ENCODE assay signal across 12 cellular contexts in the genomic region with DNA sequence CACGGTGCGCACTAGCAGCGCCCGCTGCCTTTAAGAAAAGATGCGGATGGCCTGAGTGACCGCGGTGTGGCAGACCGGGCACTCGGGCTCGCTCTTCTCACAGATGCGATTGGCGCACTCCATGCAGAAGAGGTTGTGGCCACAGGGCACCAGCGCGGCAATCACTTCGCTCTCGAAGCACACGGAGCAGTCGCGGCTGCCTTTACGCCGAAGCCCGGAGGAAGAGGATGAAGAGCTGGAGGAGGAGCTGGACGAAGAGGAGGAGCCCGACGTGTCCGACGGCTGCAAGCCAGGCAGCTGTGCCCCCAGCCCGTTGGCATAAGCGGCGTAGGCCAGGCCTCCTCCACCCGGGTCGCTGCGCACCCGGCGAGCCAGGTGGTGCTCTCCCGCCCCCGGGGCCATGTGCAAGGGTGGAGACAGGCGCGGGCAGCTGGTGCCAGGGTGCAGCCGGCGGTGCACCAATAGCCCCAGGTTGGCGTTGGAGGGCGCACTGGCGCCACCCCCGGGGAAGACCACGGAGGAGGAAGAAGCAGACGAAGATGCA. TPM values are rescaled to one million over a fixed set of nuclear protein-coding genes. Genes with fewer than 3 reads are reported as not detected.
DNase-seq lines count a peak whose midpoint lies in the region; ATAC-seq, FAIRE-seq and TF ChIP-seq lines count a peak whose summit lies in the region.
"Had no signal": no experiment of that assay in that cellular context is flagged by ENCODE, and none has a peak within 500 bp of the region (broad histone marks: within the 10 kb centered on the region; RNA-seq: fewer than 3 reads in every experiment).

No MANE protein-coding gene starts in this region.

- POLR2A ChIA-PET in AG04450 (lab: Yijun Ruan, JAX): interaction anchor here (0.6 kb wide), 1 partner anchor 73 kb away, joined by 3 read pairs; no protein-coding TSS in a partner anchor
- POLR2A ChIA-PET in K562 (lab: Yijun Ruan, JAX): no interaction called here
- POLR2A ChIA-PET in OCI-LY7 (lab: Charles Lee): no interaction called here

- H3K4me3 ChIP-seq in AG04450 (ENCODE audit: low read depth, low read length): peak overlapping the region; percentile 89
- H3K4me3 ChIP-seq in K562: no peak overlapping the region
- peak overlapping the region; percentile 67 to 80 for H3K4me3 ChIP-seq in muscle layer of colon (ENCODE audit: low read depth in 1 of 2, low read length in 2 of 2)
- no peak overlapping the region for H3K4me3 ChIP-seq in OCI-LY7 (ENCODE audit: low read depth, low read length, poor library complexity, severe bottlenecking)

- H3K79me2 ChIP-seq in K562 (ENCODE audit: control insufficient read depth, insufficient read depth, low read length): peaks cover 33% of the 10 kb centered on the region
- no peaks in the 10 kb centered on the region for H3K79me2 ChIP-seq in OCI-LY7 (ENCODE audit: insufficient read depth, low read depth, low read length)

- no peak overlapping the region for H3K4me2 ChIP-seq in K562 (ENCODE audit: insufficient read depth, low read length)
- H3K4me2 ChIP-seq in OCI-LY7 (ENCODE audit: low read length): no peak overlapping the region

- intact Hi-C loops in K562 (cut with micrococcal nuclease) (no loop called here), OCI-LY7 (cut with micrococcal nuclease; ENCODE audit: unreplicated experiment) (loop anchor here (10.0 kb wide), 3 partner anchors 218 to 1038 kb away; a partner anchor contains a TSS)

- WGBS in K562 (ENCODE audit: insufficient coverage, low coverage, missing lambda C conversion rate): 93% methylated on average over 20 of the region's 47 CpGs

- FAIRE-seq in K562 (lab: Jason Lieb, UNC): no peak

- in situ Hi-C loops in K562 (cut with MboI): no loop called here

- H3K36me3 ChIP-seq in K562 (ENCODE audit: control insufficient read depth, insufficient read depth, low read length) (peaks cover 19% of the 10 kb centered on the region; the same call in 2 of the 3 replicates), muscle layer of colon (ENCODE audit: insufficient read depth, low read length) (no peaks in the 10 kb centered on the region), OCI-LY7 (ENCODE audit: insufficient read depth, low read length) (no peaks in the 10 kb centered on the region)

- CTCF ChIA-PET in AG04450 (lab: Charles Lee): interaction anchor here (0.6 to 3.2 kb wide), 6 partner anchors 65 to 777 kb away, joined by 3 to 13 read pairs (median 4); no protein-coding TSS in a partner anchor
- CTCF ChIA-PET in K562 (lab: Yijun Ruan, JAX; ENCODE audit: low intra/inter-chr PET ratio): no interaction called here
- CTCF ChIA-PET in OCI-LY7 (lab: Charles Lee; ENCODE audit: unreplicated experiment): no interaction called here

- H3K9me3 ChIP-seq in AG04450 (ENCODE audit: control insufficient read depth, insufficient read depth, low read length) (peaks cover 2% of the 10 kb centered on the region; the same call in 1 of the 2 replicates), K562 (replicated peaks; ENCODE audit: control insufficient read depth, insufficient read depth, low read depth, low read length) (0 out of 2 replicates have a peak, but pooled peaks cover 5% of the 10 kb centered on the region), muscle layer of colon (ENCODE audit: low read length) (no peaks in the 10 kb centered on the region), OCI-LY7 (ENCODE audit: low read length) (no peaks in the 10 kb centered on the region)
- H3K9me3 ChIP-seq: left lung had no signal

- TF ChIP-seq CTCF in AG04450 (IDR thresholded peaks at IDR 0.05; ENCODE audit: low read depth, low read length) (0 out of 2 replicates have a peak, but pooled peaks have one; percentile 6), K562 (IDR thresholded peaks at IDR 0.05 in 2 of 3, conservative IDR thresholded peaks at IDR 0.05 in 1 of 3; ENCODE audit: insufficient read depth in 2 of 3, low read depth in 1 of 3, low read length in 3 of 3) (no peak), OCI-LY7 (conservative IDR thresholded peaks at IDR 0.05; ENCODE audit: low read length) (no peak)

- DNase-seq in AG04450 (ENCODE audit: low read depth, low spot score): no peak
- DNase-seq in EH (ENCODE audit: low read depth): peak; percentile 21
- no peak for DNase-seq in K562 (ENCODE audit: extremely low read depth in 1 of 4, low spot score in 3 of 4)
- no peak for DNase-seq in OCI-LY7 (ENCODE audit: low spot score)
- DNase-seq in SW480 (ENCODE audit: low spot score): no peak
- DNase-seq in AG20443 (ENCODE audit: low spot score): no peak
- DNase-seq in HuH-7.5 (ENCODE audit: low spot score): no peak
- DNase-seq: NCI-H748 treated with DMSO at 0.1 percent for 48 hours; stimulated activated CD4-positive, alpha-beta T cell treated with anti-CD3 and anti-CD28 coated beads, Interleukin-2, amount 100 ng/mL, for 48 hours; WERI-Rb-1 had no signal

- H3K27me3 ChIP-seq in AG04450 (ENCODE audit: control insufficient read depth, insufficient read depth, low read length) (no peaks in the 10 kb centered on the region), K562 (ENCODE audit: control insufficient read depth in 2 of 2, insufficient read depth in 2 of 2, low read length in 2 of 2) (no peaks in the 10 kb centered on the region), muscle layer of colon (ENCODE audit: control insufficient read depth in 1 of 2, insufficient read depth in 2 of 2, low read length in 2 of 2) (no peaks in the 10 kb centered on the region)

- H3K9ac ChIP-seq in K562 (ENCODE audit: insufficient read depth in 1 of 2, low read depth in 2 of 2, low read length in 2 of 2) (no peak overlapping the region), muscle layer of colon (ENCODE audit: low read length) (no peak overlapping the region)

- ATAC-seq in K562: no peak
- ATAC-seq: left lung had no signal

- BruUV-seq in K562 (replicated peaks; lab: Mats Ljungman, UMichigan) (no TSS peak), OCI-LY7 (replicated peaks; lab: Mats Ljungman, UMichigan) (no TSS peak)

- H4K20me1 ChIP-seq in K562 (replicated peaks; ENCODE audit: control insufficient read depth, insufficient read depth, low read length) (no peaks in the 10 kb centered on the region), OCI-LY7 (ENCODE audit: insufficient read depth, low read length) (no peaks in the 10 kb centered on the region)

- TF ChIP-seq EP300 in K562 (IDR thresholded peaks at IDR 0.05; ENCODE audit: low read length): no peak

- TF ChIP-seq POLR2A in K562 (conservative IDR thresholded peaks at IDR 0.05): no peak

- TF ChIP-seq RAD21 in K562 (CRISPR knock-in tag; conservative IDR thresholded peaks at IDR 0.05 in 1 of 2, IDR thresholded peaks at IDR 0.05 in 1 of 2): no peak

- peaks cover 16 to 49% of the 10 kb centered on the region in 2 experiments for H3K4me1 ChIP-seq in K562 (replicated peaks in 1 of 2; ENCODE audit: control insufficient read depth in 2 of 2, insufficient read depth in 2 of 2, low read length in 2 of 2)
- H3K4me1 ChIP-seq in muscle layer of colon (ENCODE audit: insufficient read depth, low read length): peaks cover 19% of the 10 kb centered on the region
- peaks cover 8% of the 10 kb centered on the region for H3K4me1 ChIP-seq in OCI-LY7 (ENCODE audit: insufficient read depth, low read length, poor library complexity, severe bottlenecking)

- H3K9me1 ChIP-seq in K562 (ENCODE audit: control insufficient read depth, insufficient read depth, low read length): no peaks in the 10 kb centered on the region

- no peaks in the 10 kb centered on the region for H3K9me2 ChIP-seq in OCI-LY7 (ENCODE audit: insufficient read depth, low read length)

- no peak overlapping the region for H2AFZ ChIP-seq in K562 (ENCODE audit: low read depth, low read length)
- no peak overlapping the region for H2AFZ ChIP-seq in OCI-LY7 (ENCODE audit: low read length)

- no peak overlapping the region for H3K27ac ChIP-seq in AG04450 (ENCODE audit: low read depth, low read length)
- no peak overlapping the region for H3K27ac ChIP-seq in K562 (ENCODE audit: extremely low read depth, low read depth, low read length)
- peak overlapping the region; percentile 94 for H3K27ac ChIP-seq in muscle layer of colon (ENCODE audit: low read depth, low read length)
- no peak overlapping the region for H3K27ac ChIP-seq in OCI-LY7 (ENCODE audit: low read depth, low read length, poor library complexity, severe bottlenecking)
- H3K27ac ChIP-seq: left lung had no signal

TF ChIP-seq in K562, 482 proteins besides CTCF, POLR2A, EP300 and RAD21 (continues in another document):
- no peak for TF ChIP-seq ZNF41 (CRISPR knock-in tag; conservative IDR thresholded peaks at IDR 0.05)
- peak; percentile 54; the same call in 1 of the 2 replicates for TF ChIP-seq RBFOX2 (IDR thresholded peaks at IDR 0.05; ENCODE audit: low read depth, low read length)
- TF ChIP-seq ARHGAP35 (IDR thresholded peaks at IDR 0.05; ENCODE audit: partially characterized antibody): no peak
- peak; percentile 65; the same call in 1 of the 2 replicates for TF ChIP-seq HNRNPL (IDR thresholded peaks at IDR 0.05; ENCODE audit: low read depth, low read length)
- TF ChIP-seq POLR2G (IDR thresholded peaks at IDR 0.05; ENCODE audit: low read depth, low read length): peak; percentile 56
- no peak for TF ChIP-seq SMC3 (conservative IDR thresholded peaks at IDR 0.05; ENCODE audit: insufficient read depth, low read depth, low read length)
- no peak for TF ChIP-seq TSC22D4 (tag; IDR thresholded peaks at IDR 0.05)

RNA-seq across cellular contexts. Expression of a gene that starts 2.6 kb away (rescaled TPM):
- polyA plus RNA-seq in AG04450 (2011; rRNA removed): 6.3 TPM in 2 replicates
- 6.6 and 9.2 TPM in 2 replicates for polyA minus RNA-seq in AG04450 (2011; rRNA and poly(A)+ RNA removed)
- total RNA-seq in K562 (2011; cell fraction: chromatin; rRNA removed; ENCODE audit: low replicate concordance): 8.7 and 10.8 TPM in 2 replicates
- 11.3 and 13.3 TPM in 2 replicates for total RNA-seq in K562 (2011; cell fraction: nucleolus; rRNA removed)
- 8.7 TPM in 2 replicates for total RNA-seq in K562 (2011; cell fraction: nucleoplasm; rRNA removed)
- total RNA-seq in K562 (2014; rRNA removed): 7.4 and 7.7 TPM in 2 replicates
- 2.9 and 3.1 TPM in 2 replicates for total RNA-seq in K562 (2014; rRNA removed; fragmentation: Illumina TruSeq; extraction: Trizol)
- 3.6 and 4.2 TPM in 2 replicates for total RNA-seq in K562 (2015; rRNA removed; fragmentation: Illumina TruSeq; extraction: Trizol)
- total RNA-seq in K562 (2021): 12.0 and 12.8 TPM in 2 replicates
- 7.0 TPM in 2 replicates for polyA plus RNA-seq in K562 (2011; rRNA removed)
- polyA plus RNA-seq in K562 (2011; cell fraction: cytosol; rRNA removed): 5.5 and 16.8 TPM in 2 replicates
- 20.3 and 41.1 TPM in 2 replicates for polyA plus RNA-seq in K562 (2011; cell fraction: nucleus; rRNA removed)
- polyA plus RNA-seq in K562 (2012): 4.9 and 6.6 TPM in 2 replicates
- polyA plus RNA-seq in K562 (2014; fragmentation: Illumina TruSeq; extraction: Trizol): 3.0 and 6.2 TPM in 2 replicates
- 1 to 10 TPM in 1 of 2 experiments, under 1 TPM in 1; 0.94 to 1.1 TPM for polyA plus RNA-seq in K562 (2014; fragmentation: Nextera tagmentation; extraction: Ambion mirVana)
- polyA plus RNA-seq in K562 (2014; rRNA removed): 6.9 and 8.3 TPM in 2 replicates
- polyA minus RNA-seq in K562 (2011; rRNA and poly(A)+ RNA removed): 1.9 and 3.3 TPM in 2 replicates
- 9.3 TPM in 2 replicates for polyA minus RNA-seq in K562 (2011; cell fraction: cytosol; rRNA and poly(A)+ RNA removed)
- polyA minus RNA-seq in K562 (2011; cell fraction: nucleus; rRNA and poly(A)+ RNA removed): 11.7 and 12.2 TPM in 2 replicates
- total RNA-seq in OCI-LY7 (2014; rRNA removed; shearing (Covaris generic)): 5.6 and 8.7 TPM in 2 replicates
- total RNA-seq in OCI-LY7 (2022): 5.8 and 7.3 TPM in 2 replicates

Comparison
In these comparisons a context has a peak if more than half of its experiments do, and no peak if none do; other contexts are left out.
1. H3K4me3 ChIP-seq: peak in AG04450 (single experiment) and muscle layer of colon (2 of 2); none in K562 (single experiment) and OCI-LY7 (single experiment).